In the genomic region with DNA sequence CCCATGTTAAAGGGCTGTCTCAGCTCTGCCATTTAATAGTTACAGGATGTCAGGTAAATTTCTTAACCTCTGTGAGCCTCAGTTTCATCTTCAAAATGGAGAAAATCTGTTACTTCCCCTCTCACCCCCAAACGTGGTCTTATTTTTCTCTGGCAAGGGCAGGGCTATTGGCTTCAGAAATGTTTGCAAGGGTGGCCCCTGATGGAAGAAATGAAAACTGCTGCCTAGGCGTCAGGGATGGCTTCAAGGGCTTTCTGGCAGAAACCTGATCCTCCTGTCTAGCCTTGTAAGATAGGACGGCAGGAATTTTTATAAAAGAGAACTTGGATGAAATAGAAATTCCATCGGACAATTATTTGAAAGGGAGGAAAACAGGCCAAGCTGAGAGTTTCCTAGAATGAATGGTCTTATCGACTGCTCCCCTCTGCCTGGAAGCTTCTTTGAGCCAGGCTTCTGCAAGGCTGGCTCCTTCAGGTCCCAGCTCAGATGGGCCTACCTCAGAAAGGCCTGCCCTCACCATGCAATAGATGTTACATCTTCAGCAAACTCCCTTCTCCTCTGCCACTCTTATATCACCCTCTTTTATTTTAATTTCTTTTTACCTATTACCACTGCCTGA, we compare ENCODE assay signal across 8 cellular contexts. TPM values are rescaled to one million over a fixed set of nuclear protein-coding genes. Genes with fewer than 3 reads are reported as not detected.
DNase-seq lines count a peak whose midpoint lies in the region; ATAC-seq and TF ChIP-seq lines count a peak whose summit lies in the region.

No MANE protein-coding gene starts in this region.

- CTCF ChIA-PET in PC-9 (lab: Charles Lee) = interaction anchor here (0.6 kb wide), 2 partner anchors 23 to 64 kb away, joined by 3 to 4 read pairs; no protein-coding TSS in a partner anchor

- H3K9me2 ChIP-seq in PC-9 (ENCODE audit: insufficient read depth) = no peaks in the 10 kb centered on the region

- BruUV-seq in PC-9 (replicated peaks; lab: Mats Ljungman, UMichigan) = no TSS peak

- intact Hi-C loops in PC-9 (cut with micrococcal nuclease; ENCODE audit: unreplicated experiment) = loop anchor here (1.0 to 5.0 kb wide), 2 partner anchors 96 to 208 kb away; no protein-coding TSS in a partner anchor

- H3K27ac ChIP-seq in PC-9 = 0 out of 2 replicates have a peak overlapping the region, but pooled peaks have one; percentile 28

- peaks cover 15% of the 10 kb centered on the region for H3K36me3 ChIP-seq in PC-9 (ENCODE audit: low read depth)

- ATAC-seq in GM18502 (IDR thresholded peaks at IDR 0.05; ENCODE audit: poor library complexity, unreplicated experiment) (peak; percentile 78), HG02759 (IDR thresholded peaks at IDR 0.05; ENCODE audit: unreplicated experiment) (no peak)

- TF ChIP-seq CTCF in AG09309 (IDR thresholded peaks at IDR 0.05; ENCODE audit: control insufficient read depth, insufficient read depth, low read depth, low read length, missing control alignments) = peak; percentile 87
- peak; percentile 81 for TF ChIP-seq CTCF in PC-9 (conservative IDR thresholded peaks at IDR 0.05)

- H3K9me3 ChIP-seq in PC-9 (ENCODE audit: insufficient read depth, low read depth) = no peaks in the 10 kb centered on the region

- H3K4me3 ChIP-seq in AG09309 (ENCODE audit: control insufficient read depth, low read depth, low read length) (no peak overlapping the region), PC-9 (no peak overlapping the region)

- H4K20me1 ChIP-seq in PC-9 (ENCODE audit: insufficient read depth) = peaks cover 3% of the 10 kb centered on the region; the same call in 1 of the 2 replicates

- peaks cover 36% of the 10 kb centered on the region for H3F3A ChIP-seq in PC-9 (ENCODE audit: insufficient read depth, low read depth)

- H2AFZ ChIP-seq in PC-9 = no peak overlapping the region

- peak overlapping the region; percentile 27; the same call in 1 of the 2 replicates for H3K4me2 ChIP-seq in PC-9

- POLR2A ChIA-PET in PC-9 (lab: Charles Lee; ENCODE audit: unreplicated experiment) = no interaction called here

- peaks cover 42% of the 10 kb centered on the region for H3K4me1 ChIP-seq in PC-9 (replicated peaks; ENCODE audit: insufficient read depth)

- DNase-seq in AG09309 (ENCODE audit: low read depth) (peak; percentile 81), HUDEP-2 (lab: John Stamatoyannopoulos, UW; ENCODE audit: unreplicated experiment in 76 of 76) (peak in 58 of 76 experiments; percentile 4 to 73 (median 37)), PC-9 (peak; percentile 80 to 83), glomerular visceral epithelial cell (ENCODE audit: extremely low spot score) (peak; percentile 68), renal cortical epithelial cell (ENCODE audit: low read depth) (peak; percentile 71)
- peak; percentile 14 for DNase-seq in activated T-helper 9 cell treated with anti-CD3 and anti-CD28 coated beads, Interleukin-2, amount 50 U/mL, for 16 hours (ENCODE audit: low read depth)

- peaks cover 51% of the 10 kb centered on the region for H3K79me2 ChIP-seq in PC-9 (ENCODE audit: low read depth)

- no peaks in the 10 kb centered on the region for H3K27me3 ChIP-seq in PC-9 (ENCODE audit: insufficient read depth, low read depth)

RNA-seq across cellular contexts. Expression of gene TANGO6, which starts 43.0 kb away (rescaled TPM):
- total RNA-seq in PC-9 (2021) (4.7 and 5.8 TPM in 2 replicates), renal cortical epithelial cell (18.1 and 28.5 TPM in 2 replicates)

Comparison
In these comparisons a context has a peak if more than half of its experiments do, and no peak if none do; other contexts are left out.
1. DNase-seq: peak in every context shown above with its lines; median percentile 82 in PC-9; 81 in AG09309; 71 in renal cortical epithelial cell; 68 in glomerular visceral epithelial cell; 37 in HUDEP-2; 14 in activated T-helper 9 cell treated with anti-CD3 and anti-CD28 coated beads, Interleukin-2, amount 50 U/mL, for 16 hours.